ENCODE assay signal across 1 cellular context in genomic region chr12:49400304-49400703, GRCh38.
TF ChIP-seq lines count a peak whose summit lies in the region.

No MANE protein-coding gene starts in this region.

TF ChIP-seq in K562, 482 proteins besides CTCF, POLR2A, EP300 and RAD21 (continued from another document and continues in another):
- TF ChIP-seq PRDM10 (IDR thresholded peaks at IDR 0.05; ENCODE audit: partially characterized antibody) (no peak), POLR2G (IDR thresholded peaks at IDR 0.05; ENCODE audit: low read depth, low read length) (no peak), FOXK2 (conservative IDR thresholded peaks at IDR 0.05 in 1 of 2, IDR thresholded peaks at IDR 0.05 in 1 of 2; ENCODE audit: low read depth in 2 of 2) (0 out of 4 replicates have a peak, but pooled peaks of 1 of the 2 experiments have one; percentile 56), SMAD3 (CRISPR knock-in tag; conservative IDR thresholded peaks at IDR 0.05) (no peak), MEIS2 (IDR thresholded peaks at IDR 0.05; ENCODE audit: partially characterized antibody) (no peak), ILF3 (IDR thresholded peaks at IDR 0.05; ENCODE audit: borderline replicate concordance) (no peak), SNRNP70 (optimal IDR thresholded peaks at IDR 0.05; ENCODE audit: low read depth, low read length) (no peak), ILK (tag; IDR thresholded peaks at IDR 0.05; ENCODE audit: borderline replicate concordance, low read depth) (no peak), SMARCE1 (IDR thresholded peaks at IDR 0.05) (peak; percentile 76; the same call in 1 of the 2 replicates), IFI16 (CRISPR knock-in tag; IDR thresholded peaks at IDR 0.05) (no peak), TRIM24 (IDR thresholded peaks at IDR 0.05) (peak; percentile 50 to 84), TAL1 (IDR thresholded peaks at IDR 0.05) (peak; percentile 6; the same call in 1 of the 2 replicates), CREB5 (CRISPR knock-in tag; IDR thresholded peaks at IDR 0.05) (no peak), ATF4 (CRISPR knock-in tag; IDR thresholded peaks at IDR 0.05) (no peak), ZNF639 (CRISPR knock-in tag; conservative IDR thresholded peaks at IDR 0.05 in 1 of 2, IDR thresholded peaks at IDR 0.05 in 1 of 2) (no peak), BRD9 (IDR thresholded peaks at IDR 0.05; ENCODE audit: low read depth, partially characterized antibody) (no peak), ZNF707 (CRISPR knock-in tag; conservative IDR thresholded peaks at IDR 0.05) (no peak), HLTF (IDR thresholded peaks at IDR 0.05) (0 out of 2 replicates have a peak, but pooled peaks have one; percentile 22), ATF6 (CRISPR knock-in tag; IDR thresholded peaks at IDR 0.05) (no peak), ATF2 (CRISPR knock-in tag; IDR thresholded peaks at IDR 0.05) (no peak), MLLT1 (IDR thresholded peaks at IDR 0.05) (0 out of 4 replicates have a peak, but pooled peaks of 1 of the 2 experiments have one; percentile 20), ZFX (CRISPR knock-in tag; IDR thresholded peaks at IDR 0.05) (no peak), YBX1 (IDR thresholded peaks at IDR 0.05) (no peak), HDAC6 (IDR thresholded peaks at IDR 0.05; ENCODE audit: low read depth, low read length) (no peak), ID3 (CRISPR knock-in tag; IDR thresholded peaks at IDR 0.05) (no peak), ID3 (tag; IDR thresholded peaks at IDR 0.05) (no peak), ZNF507 (tag; conservative IDR thresholded peaks at IDR 0.05) (no peak), KDM2B (CRISPR knock-in tag; IDR thresholded peaks at IDR 0.05) (no peak), TCF7 (IDR thresholded peaks at IDR 0.05; ENCODE audit: borderline replicate concordance) (no peak), MCM2 (IDR thresholded peaks at IDR 0.05; ENCODE audit: low read depth) (no peak), ZNF277 (CRISPR knock-in tag; IDR thresholded peaks at IDR 0.05; ENCODE audit: borderline replicate concordance) (no peak), ZNF696 (CRISPR knock-in tag; conservative IDR thresholded peaks at IDR 0.05) (no peak), GMEB1 (CRISPR knock-in tag; IDR thresholded peaks at IDR 0.05) (no peak), ZSCAN32 (CRISPR knock-in tag; IDR thresholded peaks at IDR 0.05) (no peak), ZKSCAN3 (CRISPR knock-in tag; IDR thresholded peaks at IDR 0.05) (no peak), TEAD2 (tag; IDR thresholded peaks at IDR 0.05) (no peak), POLR3A (IDR thresholded peaks at IDR 0.05; ENCODE audit: borderline replicate concordance, extremely low read depth, insufficient read depth, insufficient read length) (no peak), THRAP3 (IDR thresholded peaks at IDR 0.05; ENCODE audit: borderline replicate concordance) (no peak), NBN (IDR thresholded peaks at IDR 0.05; ENCODE audit: low read depth) (peak; percentile 66; the same call in 1 of the 2 replicates), ZNF444 (CRISPR knock-in tag; IDR thresholded peaks at IDR 0.05) (no peak), ZBTB34 (CRISPR knock-in tag; IDR thresholded peaks at IDR 0.05) (no peak), THAP7 (CRISPR knock-in tag; IDR thresholded peaks at IDR 0.05) (no peak), CBFB (CRISPR knock-in tag; IDR thresholded peaks at IDR 0.05) (no peak), ZNF224 (CRISPR knock-in tag; IDR thresholded peaks at IDR 0.05) (no peak), LARP7 (IDR thresholded peaks at IDR 0.05) (no peak)
